In the genomic region with DNA sequence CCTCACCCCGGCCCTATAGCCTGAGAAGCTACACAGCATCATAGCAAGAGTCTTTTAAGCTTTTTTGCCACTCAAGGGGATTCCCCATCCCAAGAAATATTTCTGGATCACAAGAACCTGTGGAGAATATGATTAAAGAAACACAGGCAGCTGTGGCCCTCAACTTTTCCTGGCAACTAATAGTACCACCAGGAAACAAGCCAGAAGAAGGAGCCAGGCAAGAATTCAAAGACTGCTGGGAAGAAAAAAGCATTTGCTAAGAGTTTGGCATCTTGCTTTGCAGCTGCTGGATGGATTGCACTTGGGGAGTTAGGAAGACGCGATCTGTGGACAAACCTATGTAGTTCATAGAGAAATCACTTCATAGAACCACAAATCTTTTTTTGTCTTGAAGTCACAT, we compare ENCODE assay signal across 16 cellular contexts.
DNase-seq lines count a peak whose midpoint lies in the region; ATAC-seq and TF ChIP-seq lines count a peak whose summit lies in the region.
"Had no signal": no experiment of that assay in that cellular context is flagged by ENCODE, and none has a peak within 500 bp of the region (broad histone marks: within the 10 kb centered on the region; RNA-seq: fewer than 3 reads in every experiment).

No MANE protein-coding gene starts in this region.

- no peaks in the 10 kb centered on the region for H3K9me3 ChIP-seq in parathyroid adenoma (ENCODE audit: control insufficient read depth, low read length)

- ATAC-seq in Right ventricle myocardium inferior (peak; percentile 50), left cardiac atrium (peak; percentile 47 to 75), GM19351 (IDR thresholded peaks at IDR 0.05; ENCODE audit: unreplicated experiment) (no peak)

- no peaks in the 10 kb centered on the region for H3K27me3 ChIP-seq in parathyroid adenoma (ENCODE audit: control insufficient read depth, insufficient read depth, low read length)

- no peaks in the 10 kb centered on the region for H3K36me3 ChIP-seq in parathyroid adenoma (ENCODE audit: control insufficient read depth, insufficient read depth, low read length)

- peak overlapping the region; percentile 30 for H3K27ac ChIP-seq in parathyroid adenoma

- DNase-seq in Right ventricle myocardium inferior (ENCODE audit: missing footprints) (no peak), cardiac septum (ENCODE audit: low spot score) (no peak), left cardiac atrium (no peak), NOMO-1 (lab: John Stamatoyannopoulos, UW; ENCODE audit: unreplicated experiment in 2 of 2) (no peak), NCI-H128 (lab: John Stamatoyannopoulos, UW; ENCODE audit: unreplicated experiment) (no peak)
- DNase-seq in activated CD4-positive, alpha-beta T cell treated with anti-CD3 and anti-CD28 coated beads, Interleukin-2, amount 50 U/mL, for 48 hours: no peak
- DNase-seq: 8988T; activated naive CD8-positive, alpha-beta T cell treated with anti-CD3 and anti-CD28 coated beads for 36 hours; cerebellar nuclear complex; effector memory CD4-positive, alpha-beta T cell; kidney glomerular epithelial cell; NCI-H2029; NCI-H510A treated with DMSO at 0.1 percent for 48 hours; stimulated activated CD4-positive, alpha-beta T cell treated with anti-CD3 and anti-CD28 coated beads, Interleukin-4, amount 100 ng/mL, for 4 hours had no signal

- peaks cover 4% of the 10 kb centered on the region for H3K4me1 ChIP-seq in parathyroid adenoma

- no peak overlapping the region for H2AFZ ChIP-seq in parathyroid adenoma

- no peaks in the 10 kb centered on the region for H3K79me2 ChIP-seq in parathyroid adenoma

- H3K4me2 ChIP-seq in parathyroid adenoma (ENCODE audit: low read length): no peak overlapping the region

- no peak overlapping the region for H3K9ac ChIP-seq in parathyroid adenoma

- TF ChIP-seq CTCF in parathyroid adenoma (IDR thresholded peaks at IDR 0.05): no peak

- H3K4me3 ChIP-seq in parathyroid adenoma (ENCODE audit: low read depth, low read length): no peak overlapping the region

- intact Hi-C loops in Right ventricle myocardium inferior (cut with DNase I) (loop anchor here (10.0 kb wide), 1 partner anchor 439 kb away; a partner anchor contains a TSS), cardiac septum (cut with DNase I) (no loop called here), left cardiac atrium (cut with DNase I) (no loop called here)
